In genomic region chr9:90226839-90227338, GRCh38 we compare ENCODE assay signal across 8 cellular contexts.
DNase-seq lines count a peak whose midpoint lies in the region; ATAC-seq and TF ChIP-seq lines count a peak whose summit lies in the region.
"Not testable (repeated sequence)": the region's sequence is repeated elsewhere in the genome, so short reads cannot be mapped to it uniquely, and the experiment has no call there.

No MANE protein-coding gene starts in this region.

- H3K36me3 Mint-ChIP-seq in naive B cell = not testable (repeated sequence)

- not testable (repeated sequence) for H3K9me3 ChIP-seq in BE2C

- peak; percentile 61 for TF ChIP-seq CTCF in BE2C (IDR thresholded peaks at IDR 0.05; ENCODE audit: low read depth, low read length)
- TF ChIP-seq CTCF in HFF-Myc (IDR thresholded peaks at IDR 0.05; ENCODE audit: low read depth, low read length, missing control alignments) = peak; percentile 56

- peak; percentile 69 for DNase-seq in BE2C
- DNase-seq in HFF-Myc (ENCODE audit: extremely low read depth, low read depth) = peak; percentile 6
- peak; percentile 25 for DNase-seq in NCI-H2227 treated with DMSO at 0.1 percent for 48 hours (lab: John Stamatoyannopoulos, UW)
- peak; percentile 35 for DNase-seq in T1000 (lab: John Stamatoyannopoulos, UW)
- peak; percentile 67 for DNase-seq in activated naive CD4-positive, alpha-beta T cell treated with Interleukin-2 at 50 U/mL for 16 hours
- peak; percentile 17 for DNase-seq in fibroblast of peridontal ligament (ENCODE audit: extremely low read depth)
- peak; percentile 62 for DNase-seq in naive B cell
- DNase-seq in stimulated activated CD4-positive, alpha-beta T cell treated with anti-CD3 and anti-CD28 coated beads, TNF-alpha, amount 100 ng/mL, for 4 hours (ENCODE audit: low read depth in 3 of 3) = peak; percentile 17 to 44 (median 41)

- not testable (repeated sequence) for H3K27me3 ChIP-seq in BE2C

- not testable (repeated sequence) for H3K4me3 ChIP-seq in BE2C (ENCODE audit: low read depth, low read length); HFF-Myc (replicated peaks; ENCODE audit: low read depth, low read length)

- not testable (repeated sequence) for H3K4me1 ChIP-seq in BE2C

- peaks cover 0 to 12% (median 8%) of the 10 kb centered on the region in 3 donors for H3K4me1 Mint-ChIP-seq in naive B cell

- H3K27me3 Mint-ChIP-seq in naive B cell = not testable (repeated sequence)

- H3K9me3 Mint-ChIP-seq in naive B cell = not testable (repeated sequence)

- H3K27ac Mint-ChIP-seq in naive B cell = not testable (repeated sequence)

- not testable (repeated sequence) for ATAC-seq in naive B cell (ENCODE audit: low read depth in 2 of 2)

- H3K4me3 Mint-ChIP-seq in naive B cell = not testable (repeated sequence)

- not testable (repeated sequence) for H3K36me3 ChIP-seq in BE2C

Comparison
In these comparisons a context has a peak if more than half of its experiments do, and no peak if none do; other contexts are left out.
1. DNase-seq: peak in every context shown above with its lines; median percentile 69 in BE2C; 67 in activated naive CD4-positive, alpha-beta T cell treated with Interleukin-2 at 50 U/mL for 16 hours; 62 in naive B cell; 41 in stimulated activated CD4-positive, alpha-beta T cell treated with anti-CD3 and anti-CD28 coated beads, TNF-alpha, amount 100 ng/mL, for 4 hours; 35 in T1000; 25 in NCI-H2227 treated with DMSO at 0.1 percent for 48 hours; 17 in fibroblast of peridontal ligament; 6 in HFF-Myc.